1 cellular context compared by ENCODE assay signal in genomic region chr5:159121061-159121460, GRCh38.
TF ChIP-seq lines count a peak whose summit lies in the region.

No MANE protein-coding gene starts in this region.

TF ChIP-seq in HEK293, 187 proteins besides CTCF, POLR2A, EP300 and RAD21 (continued from another document):
- peak; percentile 55; the same call in 1 of the 2 replicates for TF ChIP-seq ATF2 (tag by site-specific recombination; IDR thresholded peaks at IDR 0.05; ENCODE audit: low read depth)
